ENCODE assay signal across 10 cellular contexts in the genomic region with DNA sequence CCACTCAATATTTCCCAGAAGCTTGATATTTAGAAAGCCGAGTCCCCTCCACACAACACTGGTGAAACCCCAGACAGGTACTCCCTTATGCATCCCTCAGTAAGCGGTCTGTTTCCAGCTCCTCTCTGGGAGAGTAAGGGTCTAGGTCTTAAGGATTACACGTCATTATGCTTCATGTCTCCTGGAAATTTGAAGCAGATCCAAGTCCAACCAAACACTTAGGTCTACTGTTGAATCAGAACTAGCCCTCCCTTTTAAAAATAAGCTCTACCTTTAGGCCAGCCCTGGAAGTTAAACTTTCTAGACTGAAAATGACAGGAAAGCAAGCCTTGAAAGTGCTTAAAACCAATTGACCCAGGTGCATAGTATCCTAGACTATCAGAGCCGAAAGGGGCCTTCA. TPM values are rescaled to one million over a fixed set of nuclear protein-coding genes. Genes with fewer than 3 reads are reported as not detected.
DNase-seq lines count a peak whose midpoint lies in the region; ATAC-seq and TF ChIP-seq lines count a peak whose summit lies in the region.
"Had no signal": no experiment of that assay in that cellular context is flagged by ENCODE, and none has a peak within 500 bp of the region (broad histone marks: within the 10 kb centered on the region; RNA-seq: fewer than 3 reads in every experiment).

No MANE protein-coding gene starts in this region.

- H3K4me1 Mint-ChIP-seq in Calu3 (ENCODE audit: low read depth, unreplicated experiment) (peaks cover 20% of the 10 kb centered on the region), activated B cell treated with CpG ODN at 0.5 μM for 24 hours (peaks cover 75% of the 10 kb centered on the region)

- H3K4me1 ChIP-seq in rectal smooth muscle tissue (ENCODE audit: control insufficient read depth, insufficient read depth, low read length), result peaks cover 60% of the 10 kb centered on the region

- BruUV-seq in Calu3 (replicated peaks; lab: Mats Ljungman, UMichigan), result no TSS peak

- peak overlapping the region; percentile 99 for H3K27ac ChIP-seq in rectal smooth muscle tissue (ENCODE audit: low read depth, low read length)

- POLR2A ChIA-PET in activated B cell treated with CpG ODN at 0.5 μM for 24 hours (lab: Charles Lee), result interaction anchor here (0.8 to 13.9 kb wide), 7 partner anchors 8 to 298 kb away, joined by 3 to 204 read pairs (median 4); partner anchors contain the start of genes AGBL5, ATRAID, KHK and SLC5A6

- no peak overlapping the region for H3K9ac ChIP-seq in rectal smooth muscle tissue (ENCODE audit: low read length)

- peaks cover 14% of the 10 kb centered on the region for H3K36me3 ChIP-seq in rectal smooth muscle tissue (ENCODE audit: control insufficient read depth, insufficient read depth, low read length)

- CTCF ChIA-PET in Calu3 (lab: Charles Lee), result interaction anchor here (0.8 kb wide), 1 partner anchor 8 kb away, joined by 3 read pairs; no protein-coding TSS in a partner anchor
- CTCF ChIA-PET in activated B cell treated with CpG ODN at 0.5 μM for 24 hours (lab: Charles Lee), result interaction anchor here (1.2 to 2.4 kb wide), 2 partner anchors 9 to 40 kb away, joined by 3 to 16 read pairs; partner anchors contain the start of gene TMEM214

- H3K4me3 Mint-ChIP-seq in Calu3 (ENCODE audit: low read depth, unreplicated experiment) (peak overlapping the region; percentile 85), activated B cell treated with CpG ODN at 0.5 μM for 24 hours (peak overlapping the region; percentile 77)

- H3K4me3 ChIP-seq in fibroblast of pulmonary artery (replicated peaks; ENCODE audit: low read depth, low read length), result no peak overlapping the region
- no peak overlapping the region for H3K4me3 ChIP-seq in rectal smooth muscle tissue (ENCODE audit: low read length)

- intact Hi-C loops in Calu3 (cut with micrococcal nuclease; ENCODE audit: unreplicated experiment), result no loop called here
- intact Hi-C loops in activated B cell treated with CpG ODN at 0.5 μM for 24 hours (cut with micrococcal nuclease), result no loop called here

- H3K36me3 Mint-ChIP-seq in Calu3 (ENCODE audit: insufficient read depth, unreplicated experiment) (peaks cover 35% of the 10 kb centered on the region), activated B cell treated with CpG ODN at 0.5 μM for 24 hours (ENCODE audit: low read depth) (peaks cover 26% of the 10 kb centered on the region)

- no peak overlapping the region for H3K27ac Mint-ChIP-seq in Calu3 (ENCODE audit: unreplicated experiment)
- peak overlapping the region; percentile 35 for H3K27ac Mint-ChIP-seq in activated B cell treated with CpG ODN at 0.5 μM for 24 hours

- H3K27me3 Mint-ChIP-seq in Calu3 (ENCODE audit: unreplicated experiment), result peaks cover 48% of the 10 kb centered on the region
- no peaks in the 10 kb centered on the region for H3K27me3 Mint-ChIP-seq in activated B cell treated with CpG ODN at 0.5 μM for 24 hours

- DNase-seq in Calu3, result no peak
- no peak for DNase-seq in activated B cell treated with CpG ODN at 0.5 μM for 24 hours
- peak; percentile 60 for DNase-seq in fibroblast of pulmonary artery (ENCODE audit: low read depth)
- no peak for DNase-seq in nucleus accumbens (lab: John Stamatoyannopoulos, UW)
- no peak for DNase-seq in NCI-H2227 treated with DMSO at 0.1 percent for 48 hours (lab: John Stamatoyannopoulos, UW)
- no peak for DNase-seq in NCI-H774 (lab: John Stamatoyannopoulos, UW)
- DNase-seq: activated CD8-positive, alpha-beta memory T cell treated with anti-CD3 and anti-CD28 coated beads, Interleukin-2, amount 50 U/mL, for 48 hours; stimulated activated CD4-positive, alpha-beta T cell treated with anti-CD3 and anti-CD28 coated beads, Interleukin-1b, Interleukin-23, amount 100 ng/mL, for 48 hours had no signal

- ATAC-seq in activated B cell treated with CpG ODN at 0.5 μM for 24 hours (ENCODE audit: low read depth) (no peak), GM19395 (IDR thresholded peaks at IDR 0.05; ENCODE audit: unreplicated experiment) (no peak)

- no peak for TF ChIP-seq CTCF in Calu3 (IDR thresholded peaks at IDR 0.05; ENCODE audit: unreplicated experiment)
- no peak for TF ChIP-seq CTCF in activated B cell treated with CpG ODN at 0.5 μM for 24 hours (IDR thresholded peaks at IDR 0.05)
- TF ChIP-seq CTCF in fibroblast of pulmonary artery (IDR thresholded peaks at IDR 0.05; ENCODE audit: low read length, missing control alignments), result no peak

- H3K9me3 Mint-ChIP-seq in Calu3 (ENCODE audit: low read depth, unreplicated experiment), result no peaks in the 10 kb centered on the region
- H3K9me3 Mint-ChIP-seq in activated B cell treated with CpG ODN at 0.5 μM for 24 hours, result no peaks in the 10 kb centered on the region

- no peaks in the 10 kb centered on the region for H3K27me3 ChIP-seq in rectal smooth muscle tissue (ENCODE audit: control insufficient read depth, insufficient read depth, low read length)

RNA-seq across cellular contexts. Expression of gene OST4, which starts 1.5 kb away (rescaled TPM):
- total RNA-seq in Calu3 (2022), result 163 and 172 TPM in 2 replicates
- 243 and 265 TPM in 2 replicates for total RNA-seq in activated B cell treated with CpG ODN at 0.5 μM for 24 hours

RNA-seq across cellular contexts. Expression of gene EMILIN1, which starts 5.5 kb away (rescaled TPM):
- total RNA-seq in Calu3 (2022) (0.12 and 0.19 TPM in 2 replicates), activated B cell treated with CpG ODN at 0.5 μM for 24 hours (0.29 and 0.69 TPM in 2 replicates)

RNA-seq across cellular contexts. Expression of gene KHK, which starts 13.6 kb away (rescaled TPM):
- total RNA-seq in Calu3 (2022) (2.0 and 4.2 TPM in 2 replicates), activated B cell treated with CpG ODN at 0.5 μM for 24 hours (2.2 and 2.6 TPM in 2 replicates)

RNA-seq across cellular contexts. Expression of gene AGBL5, which starts 21.5 kb away (rescaled TPM):
- total RNA-seq in Calu3 (2022) (20.2 and 25.2 TPM in 2 replicates), activated B cell treated with CpG ODN at 0.5 μM for 24 hours (14.9 and 15.2 TPM in 2 replicates)

RNA-seq across cellular contexts. Expression of gene TMEM214, which starts 40.2 kb away (rescaled TPM):
- total RNA-seq in Calu3 (2022), result 75.9 and 79.6 TPM in 2 replicates
- total RNA-seq in activated B cell treated with CpG ODN at 0.5 μM for 24 hours, result 84.4 and 92.1 TPM in 2 replicates
